Comparison of ENCODE assay signal across 8 cellular contexts in the genomic region with DNA sequence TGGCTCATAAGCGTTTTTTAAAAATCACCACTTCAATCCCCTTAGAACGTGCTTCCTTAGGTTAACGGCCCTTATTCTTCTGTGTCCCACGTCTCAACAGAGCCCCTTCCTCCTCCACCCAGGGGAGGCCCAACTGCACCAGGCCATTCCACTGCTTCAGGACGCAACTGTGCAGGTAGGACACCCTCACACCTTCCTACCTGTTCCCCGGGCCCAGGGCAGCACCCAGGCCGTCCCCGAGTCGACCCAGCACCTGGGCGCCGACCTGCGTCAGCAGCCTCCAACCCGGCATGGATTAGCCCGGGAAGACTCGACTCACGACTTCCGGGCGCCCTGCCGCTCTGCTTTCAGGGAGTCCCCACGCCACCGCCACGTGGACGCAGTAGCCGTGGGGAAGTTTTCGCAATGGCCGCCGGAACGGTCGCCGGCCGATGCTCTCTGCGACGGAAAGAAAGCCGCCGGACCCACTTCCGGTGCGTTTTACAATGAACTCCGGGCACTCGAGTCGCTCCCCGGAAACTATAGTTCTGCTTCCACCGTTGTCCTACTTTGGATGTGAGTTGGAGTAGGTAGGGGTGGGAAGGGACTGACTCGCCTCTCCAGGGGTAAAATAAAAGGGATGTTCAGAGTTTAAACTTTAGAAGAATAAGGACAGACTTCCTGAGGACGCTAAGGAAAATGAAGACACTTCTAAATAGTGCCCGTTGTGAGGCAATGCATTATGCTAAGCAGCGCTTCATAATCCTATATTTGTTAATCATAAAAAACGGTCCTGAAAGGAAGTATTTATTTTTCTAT. TPM values are rescaled to one million over a fixed set of nuclear protein-coding genes. Genes with fewer than 3 reads are reported as not detected.
DNase-seq lines count a peak whose midpoint lies in the region; ATAC-seq, FAIRE-seq and TF ChIP-seq lines count a peak whose summit lies in the region.

A gene (minus strand): TSS at position 442 of the 798 bp plus-strand sequence. CDS start 150 bp downstream, at position 292.

- H3K4me3 ChIP-seq in bronchial epithelial cell (ENCODE audit: low read depth, low read length) (peak within 1 kb of the TSS; percentile 69), small intestine (ENCODE audit: low read depth in 1 of 2, low read length in 2 of 2) (peak within 1 kb of the TSS; percentile 77 to 85)

- FAIRE-seq in bronchial epithelial cell (lab: Jason Lieb, UNC) = no peak
- no peak for FAIRE-seq in small intestine (lab: Jason Lieb, UNC)

- peaks cover 30% of the 10 kb centered on the region for H3K27me3 Mint-ChIP-seq in WTC11 (ENCODE audit: low read depth)

- peaks cover 28% of the 10 kb centered on the region for H3K36me3 Mint-ChIP-seq in WTC11

- ATAC-seq in GM18909 (IDR thresholded peaks at IDR 0.05; ENCODE audit: poor library complexity, unreplicated experiment) (peak; percentile 97), HG03159 (IDR thresholded peaks at IDR 0.05; ENCODE audit: unreplicated experiment) (peak; percentile 96), WTC11 (peak; percentile 94)

- H3K4me1 ChIP-seq in small intestine (ENCODE audit: control insufficient read depth in 2 of 2, insufficient read depth in 1 of 2, low read depth in 1 of 2, low read length in 1 of 2) = peaks cover 0 to 3% of the 10 kb centered on the region in 2 donors

- 1 to 3% (median 2%) methylated on average over 47 of the region's 47 CpGs for whole genome bisulfite sequencing in small intestine, 3 donors

- H3K9me3 Mint-ChIP-seq in WTC11 = no peaks in the 10 kb centered on the region

- H3K9me3 ChIP-seq in small intestine (ENCODE audit: control insufficient read depth, low read depth) = no peaks in the 10 kb centered on the region

- peak within 1 kb of the TSS; percentile 96 for H3K27ac Mint-ChIP-seq in WTC11

- DNase-seq in AG08395 (ENCODE audit: low spot score) = peak; percentile 89
- DNase-seq in NCI-H2227 (lab: John Stamatoyannopoulos, UW; ENCODE audit: unreplicated experiment) = peak; percentile 89
- peak; percentile 84 for DNase-seq in WTC11 (ENCODE audit: low spot score)
- DNase-seq in bronchial epithelial cell (ENCODE audit: low read depth) = peak; percentile 68
- DNase-seq in iPS-NIHi7 (ENCODE audit: extremely low spot score) = peak; percentile 89
- peak; percentile 89 for DNase-seq in small intestine

- H3K36me3 ChIP-seq in bronchial epithelial cell (ENCODE audit: control insufficient read depth, insufficient read depth, low read length) = peaks cover 12% of the 10 kb centered on the region
- peaks cover 0 to 6% of the 10 kb centered on the region in 2 donors for H3K36me3 ChIP-seq in small intestine (ENCODE audit: control insufficient read depth in 2 of 2, insufficient read depth in 2 of 2, low read length in 2 of 2)

- H3K4me1 Mint-ChIP-seq in WTC11 = peaks cover 10% of the 10 kb centered on the region

- H3K4me3 Mint-ChIP-seq in WTC11 = peak within 1 kb of the TSS; percentile 99

- peak within 1 kb of the TSS; percentile 82 to 90 for H3K27ac ChIP-seq in small intestine (ENCODE audit: low read depth in 1 of 2, low read length in 1 of 2)

- H3K27me3 ChIP-seq in bronchial epithelial cell (ENCODE audit: control insufficient read depth, insufficient read depth, low read length) (no peaks in the 10 kb centered on the region), small intestine (ENCODE audit: control insufficient read depth in 2 of 2, insufficient read depth in 2 of 2, low read length in 2 of 2) (no peaks in the 10 kb centered on the region)

- POLR2A ChIA-PET in WTC11 (lab: Charles Lee) = no interaction called here

- TF ChIP-seq CTCF in WTC11 (IDR thresholded peaks at IDR 0.05) = no peak
- TF ChIP-seq CTCF in bronchial epithelial cell (IDR thresholded peaks at IDR 0.05; ENCODE audit: insufficient read depth, low read length, severe bottlenecking) = no peak

- CTCF ChIA-PET in WTC11 (lab: Charles Lee) = no interaction called here

TF ChIP-seq in WTC11, 78 proteins besides CTCF, POLR2A, EP300 and RAD21 (continues in another document):
- peak; percentile 94; the same call in 1 of the 2 replicates for TF ChIP-seq KAT7 (CRISPR knock-in tag; IDR thresholded peaks at IDR 0.05; ENCODE audit: borderline replicate concordance)
- TF ChIP-seq GABPB1 (CRISPR knock-in tag; IDR thresholded peaks at IDR 0.05) = peak; percentile 95
- TF ChIP-seq ZNF232 (CRISPR knock-in tag; IDR thresholded peaks at IDR 0.05) = peak; percentile 77; the same call in 1 of the 2 replicates
- TF ChIP-seq, protein P1, sequence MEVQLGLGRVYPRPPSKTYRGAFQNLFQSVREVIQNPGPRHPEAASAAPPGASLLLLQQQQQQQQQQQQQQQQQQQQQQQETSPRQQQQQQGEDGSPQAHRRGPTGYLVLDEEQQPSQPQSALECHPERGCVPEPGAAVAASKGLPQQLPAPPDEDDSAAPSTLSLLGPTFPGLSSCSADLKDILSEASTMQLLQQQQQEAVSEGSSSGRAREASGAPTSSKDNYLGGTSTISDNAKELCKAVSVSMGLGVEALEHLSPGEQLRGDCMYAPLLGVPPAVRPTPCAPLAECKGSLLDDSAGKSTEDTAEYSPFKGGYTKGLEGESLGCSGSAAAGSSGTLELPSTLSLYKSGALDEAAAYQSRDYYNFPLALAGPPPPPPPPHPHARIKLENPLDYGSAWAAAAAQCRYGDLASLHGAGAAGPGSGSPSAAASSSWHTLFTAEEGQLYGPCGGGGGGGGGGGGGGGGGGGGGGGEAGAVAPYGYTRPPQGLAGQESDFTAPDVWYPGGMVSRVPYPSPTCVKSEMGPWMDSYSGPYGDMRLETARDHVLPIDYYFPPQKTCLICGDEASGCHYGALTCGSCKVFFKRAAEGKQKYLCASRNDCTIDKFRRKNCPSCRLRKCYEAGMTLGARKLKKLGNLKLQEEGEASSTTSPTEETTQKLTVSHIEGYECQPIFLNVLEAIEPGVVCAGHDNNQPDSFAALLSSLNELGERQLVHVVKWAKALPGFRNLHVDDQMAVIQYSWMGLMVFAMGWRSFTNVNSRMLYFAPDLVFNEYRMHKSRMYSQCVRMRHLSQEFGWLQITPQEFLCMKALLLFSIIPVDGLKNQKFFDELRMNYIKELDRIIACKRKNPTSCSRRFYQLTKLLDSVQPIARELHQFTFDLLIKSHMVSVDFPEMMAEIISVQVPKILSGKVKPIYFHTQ (CRISPR knock-in tag; IDR thresholded peaks at IDR 0.05) = no peak
- no peak for TF ChIP-seq SOX15 (CRISPR knock-in tag; IDR thresholded peaks at IDR 0.05)
- TF ChIP-seq JUN (CRISPR knock-in tag; IDR thresholded peaks at IDR 0.05) = peak; percentile 89; the same call in 1 of the 2 replicates
- TF ChIP-seq CREM (CRISPR knock-in tag; IDR thresholded peaks at IDR 0.05) = peak; percentile 86
- TF ChIP-seq, protein P2, sequence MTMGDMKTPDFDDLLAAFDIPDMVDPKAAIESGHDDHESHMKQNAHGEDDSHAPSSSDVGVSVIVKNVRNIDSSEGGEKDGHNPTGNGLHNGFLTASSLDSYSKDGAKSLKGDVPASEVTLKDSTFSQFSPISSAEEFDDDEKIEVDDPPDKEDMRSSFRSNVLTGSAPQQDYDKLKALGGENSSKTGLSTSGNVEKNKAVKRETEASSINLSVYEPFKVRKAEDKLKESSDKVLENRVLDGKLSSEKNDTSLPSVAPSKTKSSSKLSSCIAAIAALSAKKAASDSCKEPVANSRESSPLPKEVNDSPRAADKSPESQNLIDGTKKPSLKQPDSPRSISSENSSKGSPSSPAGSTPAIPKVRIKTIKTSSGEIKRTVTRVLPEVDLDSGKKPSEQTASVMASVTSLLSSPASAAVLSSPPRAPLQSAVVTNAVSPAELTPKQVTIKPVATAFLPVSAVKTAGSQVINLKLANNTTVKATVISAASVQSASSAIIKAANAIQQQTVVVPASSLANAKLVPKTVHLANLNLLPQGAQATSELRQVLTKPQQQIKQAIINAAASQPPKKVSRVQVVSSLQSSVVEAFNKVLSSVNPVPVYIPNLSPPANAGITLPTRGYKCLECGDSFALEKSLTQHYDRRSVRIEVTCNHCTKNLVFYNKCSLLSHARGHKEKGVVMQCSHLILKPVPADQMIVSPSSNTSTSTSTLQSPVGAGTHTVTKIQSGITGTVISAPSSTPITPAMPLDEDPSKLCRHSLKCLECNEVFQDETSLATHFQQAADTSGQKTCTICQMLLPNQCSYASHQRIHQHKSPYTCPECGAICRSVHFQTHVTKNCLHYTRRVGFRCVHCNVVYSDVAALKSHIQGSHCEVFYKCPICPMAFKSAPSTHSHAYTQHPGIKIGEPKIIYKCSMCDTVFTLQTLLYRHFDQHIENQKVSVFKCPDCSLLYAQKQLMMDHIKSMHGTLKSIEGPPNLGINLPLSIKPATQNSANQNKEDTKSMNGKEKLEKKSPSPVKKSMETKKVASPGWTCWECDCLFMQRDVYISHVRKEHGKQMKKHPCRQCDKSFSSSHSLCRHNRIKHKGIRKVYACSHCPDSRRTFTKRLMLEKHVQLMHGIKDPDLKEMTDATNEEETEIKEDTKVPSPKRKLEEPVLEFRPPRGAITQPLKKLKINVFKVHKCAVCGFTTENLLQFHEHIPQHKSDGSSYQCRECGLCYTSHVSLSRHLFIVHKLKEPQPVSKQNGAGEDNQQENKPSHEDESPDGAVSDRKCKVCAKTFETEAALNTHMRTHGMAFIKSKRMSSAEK (CRISPR knock-in tag; IDR thresholded peaks at IDR 0.05; ENCODE audit: borderline replicate concordance) = no peak
- peak; percentile 40; the same call in 1 of the 2 replicates for TF ChIP-seq NFYB (CRISPR knock-in tag; conservative IDR thresholded peaks at IDR 0.05; ENCODE audit: low read depth)
- TF ChIP-seq OVOL2 (CRISPR knock-in tag; IDR thresholded peaks at IDR 0.05; ENCODE audit: borderline replicate concordance) = no peak
- TF ChIP-seq, protein P3, sequence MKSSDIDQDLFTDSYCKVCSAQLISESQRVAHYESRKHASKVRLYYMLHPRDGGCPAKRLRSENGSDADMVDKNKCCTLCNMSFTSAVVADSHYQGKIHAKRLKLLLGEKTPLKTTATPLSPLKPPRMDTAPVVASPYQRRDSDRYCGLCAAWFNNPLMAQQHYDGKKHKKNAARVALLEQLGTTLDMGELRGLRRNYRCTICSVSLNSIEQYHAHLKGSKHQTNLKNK (CRISPR knock-in tag; IDR thresholded peaks at IDR 0.05) = no peak
- no peak; the same call in 1 of the 2 replicates for TF ChIP-seq NFE2L1 (CRISPR knock-in tag; IDR thresholded peaks at IDR 0.05)
- TF ChIP-seq ZNF263 (CRISPR knock-in tag; IDR thresholded peaks at IDR 0.05; ENCODE audit: low read depth) = no peak
- no peak for TF ChIP-seq ZNF396 (CRISPR knock-in tag; IDR thresholded peaks at IDR 0.05; ENCODE audit: borderline replicate concordance)

RNA-seq across cellular contexts. Expression of the gene that starts here (rescaled TPM):
- total RNA-seq in WTC11 (2021) (127 to 162 TPM (median 135 TPM) in 3 replicates), bronchial epithelial cell (97.9 and 119 TPM in 2 replicates)
- polyA plus RNA-seq in small intestine = 100 to 1,000 TPM in 1 of 3 donors, 10 to 100 TPM in 2; 63.2 to 113 (median 73.6) TPM

Comparison
In these comparisons a context has a peak if more than half of its experiments do, and no peak if none do; other contexts are left out.
1. Peak in every context shown above with its lines: DNase-seq, ATAC-seq, H3K4me3 ChIP-seq and H3K27ac ChIP-seq.